Comparison of ENCODE assay signal across 1 cellular context in genomic region chr6:5749016-5749665, GRCh38.
TF ChIP-seq lines count a peak whose summit lies in the region.

No MANE protein-coding gene starts in this region.

TF ChIP-seq in H1, 55 proteins besides CTCF, POLR2A, EP300 and RAD21:
- TF ChIP-seq SP2 (IDR thresholded peaks at IDR 0.05; ENCODE audit: low read length) (no peak), SUZ12 (IDR thresholded peaks at IDR 0.05; ENCODE audit: low read length) (no peak), GABPA (IDR thresholded peaks at IDR 0.05; ENCODE audit: borderline replicate concordance, insufficient read depth, low read length) (no peak), HDAC2 (IDR thresholded peaks at IDR 0.05; ENCODE audit: borderline replicate concordance in 1 of 2, low read depth in 2 of 2, low read length in 2 of 2) (no peak), CBX5 (IDR thresholded peaks at IDR 0.05; ENCODE audit: low read depth, low read length) (no peak), CTBP2 (IDR thresholded peaks at IDR 0.05; ENCODE audit: borderline replicate concordance, insufficient read depth, insufficient read length, low read length) (no peak), NANOG (IDR thresholded peaks at IDR 0.05; ENCODE audit: insufficient read depth, low read depth, low read length, poor library complexity, severe bottlenecking) (no peak), ATF3 (IDR thresholded peaks at IDR 0.05; ENCODE audit: insufficient read depth, low read depth, low read length) (no peak), TAF7 (optimal IDR thresholded peaks at IDR 0.05; ENCODE audit: borderline replicate concordance, low read depth, low read length) (no peak), FOSL1 (IDR thresholded peaks at IDR 0.05; ENCODE audit: insufficient read depth, low read depth, low read length) (no peak), EGR1 (IDR thresholded peaks at IDR 0.05; ENCODE audit: borderline replicate concordance, low read depth, low read length) (no peak), TBP (IDR thresholded peaks at IDR 0.05; ENCODE audit: low read depth, low read length) (no peak), SIN3A (conservative IDR thresholded peaks at IDR 0.05 in 1 of 2, IDR thresholded peaks at IDR 0.05 in 1 of 2; ENCODE audit: low read depth in 1 of 2, low read length in 2 of 2) (no peak), RFX5 (IDR thresholded peaks at IDR 0.05; ENCODE audit: borderline replicate concordance, low read depth, low read length) (no peak), CHD1 (IDR thresholded peaks at IDR 0.05; ENCODE audit: low read depth, low read length) (no peak), HDAC6 (IDR thresholded peaks at IDR 0.05; ENCODE audit: low read depth, low read length) (no peak), KDM1A (IDR thresholded peaks at IDR 0.05; ENCODE audit: borderline replicate concordance, low read length) (no peak), RNF2 (IDR thresholded peaks at IDR 0.05; ENCODE audit: borderline replicate concordance, low read depth, low read length, missing control alignments, poor library complexity, severe bottlenecking) (no peak), NRF1 (IDR thresholded peaks at IDR 0.05; ENCODE audit: low read depth, low read length) (no peak)
- TF ChIP-seq, protein P1, sequence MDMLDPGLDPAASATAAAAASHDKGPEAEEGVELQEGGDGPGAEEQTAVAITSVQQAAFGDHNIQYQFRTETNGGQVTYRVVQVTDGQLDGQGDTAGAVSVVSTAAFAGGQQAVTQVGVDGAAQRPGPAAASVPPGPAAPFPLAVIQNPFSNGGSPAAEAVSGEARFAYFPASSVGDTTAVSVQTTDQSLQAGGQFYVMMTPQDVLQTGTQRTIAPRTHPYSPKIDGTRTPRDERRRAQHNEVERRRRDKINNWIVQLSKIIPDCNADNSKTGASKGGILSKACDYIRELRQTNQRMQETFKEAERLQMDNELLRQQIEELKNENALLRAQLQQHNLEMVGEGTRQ (IDR thresholded peaks at IDR 0.05; ENCODE audit: low read length): no peak
TF ChIP-seq in H1: peak in this region for 0.
